31 cellular contexts compared by ENCODE assay signal in the genomic region with DNA sequence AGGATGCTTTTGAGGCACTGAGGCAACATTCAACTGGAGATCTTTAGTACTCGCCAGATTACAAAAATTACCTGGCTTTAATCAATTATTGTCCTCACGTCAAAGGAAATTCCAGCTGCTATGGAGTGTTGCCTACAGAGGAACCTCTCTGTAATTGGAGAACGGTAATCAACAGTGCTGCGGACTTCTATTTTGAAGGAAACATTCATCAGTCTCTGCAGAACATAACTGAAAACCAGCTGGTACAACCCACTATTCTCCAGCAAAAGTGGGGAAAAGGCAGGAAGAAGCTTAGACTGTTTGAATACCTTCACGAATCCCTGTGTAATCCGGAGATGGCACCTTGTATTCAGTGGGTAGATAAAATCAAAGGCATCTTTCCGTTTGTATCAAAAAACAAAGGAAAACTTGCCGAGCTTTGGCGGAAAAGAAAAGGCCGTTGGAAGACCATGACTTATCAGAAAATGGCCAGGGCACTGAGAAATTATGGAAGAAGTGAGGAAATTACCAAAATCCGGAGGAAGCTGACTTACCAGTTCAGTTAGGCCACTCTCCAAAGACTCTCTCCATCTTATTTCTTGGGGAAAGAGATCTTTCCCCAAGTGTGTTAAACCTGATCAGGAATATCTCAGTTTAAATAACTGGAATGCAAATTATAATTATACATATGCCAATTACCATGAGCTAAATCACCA. TPM values are rescaled to one million over a fixed set of nuclear protein-coding genes. Genes with fewer than 3 reads are reported as not detected.
"Had no signal": no experiment of that assay in that cellular context is flagged by ENCODE, and none has a peak within 500 bp of the region (broad histone marks: within the 10 kb centered on the region; RNA-seq: fewer than 3 reads in every experiment).

No MANE protein-coding gene starts in this region.

- H3K4me1 ChIP-seq: adrenal gland, breast epithelium had no signal

- DNase-seq: activated CD4-positive, alpha-beta memory T cell treated with anti-CD3 and anti-CD28 coated beads, Interleukin-2, amount 10 ng/mL, durations not matched to agents 7 days and 5 days; activated CD4-positive, alpha-beta T cell treated with anti-CD3 and anti-CD28 coated beads, Interleukin-2, amount 50 U/mL, for 1 hour; activated CD4-positive, CD25-positive, alpha-beta regulatory T cell; activated CD8-positive, alpha-beta memory T cell treated with anti-CD3 and anti-CD28 coated beads, Interleukin-2, amount 50 U/mL, for 48 hours; activated naive CD4-positive, alpha-beta T cell treated with anti-CD3 and anti-CD28 coated beads, Interleukin-2, amount 50 U/mL, for 16 hours; activated naive CD8-positive, alpha-beta T cell treated with anti-CD3 and anti-CD28 coated beads, Interleukin-2, amount 10 ng/mL, durations not matched to agents 7 days and 5 days; activated T-cell treated with anti-CD3 and anti-CD28 coated beads, Interleukin-2, amount 50 U/mL, for 1 hour; adrenal gland; anterior cingulate cortex; caudate nucleus; MG63; MV-4-11; NCI-H1092 treated with DMSO at 0.1 percent for 48 hours; NCI-H1417 treated with DMSO at 0.1 percent for 48 hours; NCI-H1694; NCI-H2029; NCI-H2171 treated with DMSO at 0.1 percent for 48 hours; NCI-H226; NCI-H526 treated with DMSO at 0.1 percent for 48 hours; SIG-M5; T-helper 1 cell had no signal

- H3K27ac ChIP-seq: adrenal gland, breast epithelium, KMS-11, SK-N-MC, VCaP had no signal

- H3K9me3 ChIP-seq: adrenal gland, breast epithelium, MG63 had no signal

- H3K4me3 ChIP-seq: adrenal gland, breast epithelium, MG63, SK-N-MC had no signal

- H3K36me3 ChIP-seq: adrenal gland, breast epithelium, MG63 had no signal

- H3K27me3 ChIP-seq: adrenal gland, breast epithelium, MG63 had no signal

RNA-seq across cellular contexts. Expression of a gene that starts 3.0 kb away (rescaled TPM):
- total RNA-seq: activated CD4-positive, alpha-beta memory T cell treated with anti-CD3 and anti-CD28 coated beads, Interleukin-2, amount 10 ng/mL, durations not matched to agents 7 days and 5 days; activated naive CD8-positive, alpha-beta T cell treated with anti-CD3 and anti-CD28 coated beads, Interleukin-2, amount 10 ng/mL, durations not matched to agents 7 days and 5 days; adrenal gland; breast epithelium; cerebellum; NCI-H460; OCI-LY7; RPMI7951; T-helper 2 cell treated with Interferon-gamma antibody and Interleukin-4, amounts not matched to agents 100 ng/mL and 5 ng/mL, for 36 hours had no signal
- polyA plus RNA-seq: adrenal gland, IgD-negative memory B cell had no signal

RNA-seq across cellular contexts. Expression of a gene that starts 43.5 kb away (rescaled TPM):
- total RNA-seq: breast epithelium, cerebellum, OCI-LY7, RPMI7951 had no signal
- polyA plus RNA-seq: IgD-negative memory B cell had no signal
